In the genomic region with DNA sequence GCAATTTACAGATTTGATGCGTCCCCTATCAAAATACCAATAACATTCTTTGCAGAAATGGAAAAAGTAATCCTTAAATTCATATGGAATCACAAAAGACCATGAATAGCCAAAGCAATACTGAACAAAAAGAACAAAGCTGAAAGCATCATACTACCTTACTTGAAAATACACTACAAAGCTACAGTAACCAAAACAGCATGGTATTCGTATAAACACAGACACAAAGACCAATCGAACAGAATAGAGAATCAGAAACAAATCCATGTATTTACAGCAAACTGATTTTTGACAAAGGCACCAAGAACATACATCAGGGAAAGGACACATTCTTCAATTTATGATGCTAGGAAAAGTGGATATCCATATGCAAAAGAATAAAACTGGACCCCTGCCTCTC, we compare ENCODE assay signal across 28 cellular contexts.
"Had no signal": no experiment of that assay in that cellular context is flagged by ENCODE, and none has a peak within 500 bp of the region (broad histone marks: within the 10 kb centered on the region; RNA-seq: fewer than 3 reads in every experiment).

No MANE protein-coding gene starts in this region.

- FAIRE-seq: colon, endometrium, endothelial cell of umbilical vein, frontal cortex had no signal

- H3K36me3 ChIP-seq: colonic mucosa, esophagus muscularis mucosa, esophagus squamous epithelium, gastrocnemius medialis, gastroesophageal sphincter, heart left ventricle, heart right ventricle had no signal

- H3K9me3 ChIP-seq: colonic mucosa had no signal

- H3K4me3 ChIP-seq: colonic mucosa, coronary artery, dorsolateral prefrontal cortex, esophagus muscularis mucosa, esophagus squamous epithelium, gastrocnemius medialis, gastroesophageal sphincter, heart left ventricle, heart right ventricle had no signal

- ATAC-seq: effector memory CD8-positive, alpha-beta T cell; esophagus mucosa; foreskin keratinocyte; gastrocnemius medialis; gastroesophageal sphincter; heart left ventricle; heart right ventricle had no signal

- DNase-seq: colonic mucosa; cortex of kidney; dermis blood vessel endothelial cell; dorsolateral prefrontal cortex; effector CD4-positive, alpha-beta T cell; effector CD8-positive, alpha-beta T cell; effector memory CD4-positive, alpha-beta T cell; effector memory CD8-positive, alpha-beta T cell; endodermal cell; erythroblast; esophagus squamous epithelium; foreskin fibroblast; foreskin keratinocyte; foreskin melanocyte; gastrocnemius medialis; glutamatergic neuron; head of caudate nucleus; heart left ventricle; heart right ventricle had no signal

- H3K27ac ChIP-seq: colonic mucosa, coronary artery, dorsolateral prefrontal cortex, epithelial cell of prostate, esophagus muscularis mucosa, esophagus squamous epithelium, foreskin keratinocyte, gastrocnemius medialis, gastroesophageal sphincter, heart left ventricle, heart right ventricle had no signal

- H3K4me1 ChIP-seq: colonic mucosa, esophagus squamous epithelium, foreskin keratinocyte, gastrocnemius medialis, heart left ventricle, heart right ventricle had no signal
